Comparison of ENCODE assay signal across 19 cellular contexts in the genomic region with DNA sequence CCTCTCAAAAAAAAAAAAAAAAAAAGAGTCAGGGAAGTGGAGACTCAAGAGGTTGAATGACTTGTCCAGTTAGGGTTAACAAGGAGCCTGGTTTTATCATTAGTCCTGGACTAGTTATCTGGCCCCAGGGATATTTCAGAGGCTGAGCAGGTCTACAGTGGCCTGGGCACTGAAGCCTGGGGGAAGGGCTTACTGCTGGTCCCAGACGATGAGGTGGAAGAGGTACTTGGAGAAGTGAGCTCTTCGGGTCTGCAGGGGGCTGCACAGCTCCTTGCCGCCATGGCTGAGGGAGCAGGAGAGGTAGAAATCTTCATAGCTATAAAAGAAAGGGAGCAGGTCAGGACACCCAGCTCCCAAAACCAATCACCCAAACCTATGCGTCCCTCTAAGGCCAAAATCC. TPM values are rescaled to one million over a fixed set of nuclear protein-coding genes. Genes with fewer than 3 reads are reported as not detected.
DNase-seq lines count a peak whose midpoint lies in the region; ATAC-seq and TF ChIP-seq lines count a peak whose summit lies in the region.
"Had no signal": no experiment of that assay in that cellular context is flagged by ENCODE, and none has a peak within 500 bp of the region (broad histone marks: within the 10 kb centered on the region; RNA-seq: fewer than 3 reads in every experiment).

No MANE protein-coding gene starts in this region.

- H3K4me1 ChIP-seq in naive thymus-derived CD4-positive, alpha-beta T cell (ENCODE audit: control insufficient read depth in 2 of 2, insufficient read depth in 2 of 2, low read length in 2 of 2): peaks cover 11 to 14% of the 10 kb centered on the region in 2 donors

- no peak for ATAC-seq in CD4-positive, alpha-beta T cell (ENCODE audit: poor library complexity)
- no peak for ATAC-seq in naive thymus-derived CD4-positive, alpha-beta T cell
- no peak for ATAC-seq in GM19455 (IDR thresholded peaks at IDR 0.05; ENCODE audit: unreplicated experiment)
- no peak for ATAC-seq in GM19467 (IDR thresholded peaks at IDR 0.05; ENCODE audit: unreplicated experiment)
- ATAC-seq in GM21576 (IDR thresholded peaks at IDR 0.05; ENCODE audit: unreplicated experiment): no peak
- ATAC-seq: gastroesophageal sphincter, PC-3 had no signal

- DNase-seq in CD4-positive, alpha-beta T cell: no peak
- peak; percentile 66 for DNase-seq in ELF-1 (ENCODE audit: low read depth, low spot score)
- no peak for DNase-seq in naive thymus-derived CD4-positive, alpha-beta T cell
- DNase-seq: activated CD8-positive, alpha-beta memory T cell treated with anti-CD3 and anti-CD28 coated beads, Interleukin-2, amount 50 U/mL, for 4 hours; cerebellar nuclear complex; NCI-H1930; NCI-H524 treated with DMSO at 0.1 percent for 48 hours; occipital lobe; PC-3; sigmoid colon; stimulated activated CD8-positive, alpha-beta memory T cell treated with anti-CD3 and anti-CD28 coated beads, Interleukin-4, amount 100 ng/mL, for 48 hours had no signal

- peaks cover 38% of the 10 kb centered on the region for H3K4me1 Mint-ChIP-seq in CD4-positive, alpha-beta T cell (ENCODE audit: low read depth)
- H3K4me1 Mint-ChIP-seq in brain: peaks cover 63% of the 10 kb centered on the region
- H3K4me1 Mint-ChIP-seq in naive thymus-derived CD4-positive, alpha-beta T cell: peaks cover 7 to 31% (median 28%) of the 10 kb centered on the region in 7 donors

- H3K27me3 ChIP-seq in CD4-positive, alpha-beta T cell (ENCODE audit: control insufficient read depth, insufficient read depth, low read length): no peaks in the 10 kb centered on the region
- H3K27me3 ChIP-seq in naive thymus-derived CD4-positive, alpha-beta T cell (ENCODE audit: control insufficient read depth in 2 of 2, insufficient read depth in 2 of 2, low read length in 2 of 2): no peaks in the 10 kb centered on the region
- H3K27me3 ChIP-seq: BLaER1 treated with 17β-estradiol and CSF1 and Interleukin-3, amounts not matched to agents 10 nM and 100 nM; gastroesophageal sphincter; sigmoid colon; tibial nerve had no signal

- no peak overlapping the region for H3K27ac ChIP-seq in CD4-positive, alpha-beta T cell (ENCODE audit: low read depth, low read length)
- H3K27ac ChIP-seq in naive thymus-derived CD4-positive, alpha-beta T cell (ENCODE audit: low read depth, low read length): no peak overlapping the region
- H3K27ac ChIP-seq: gastroesophageal sphincter, sigmoid colon, SK-N-MC, tibial nerve had no signal

- CTCF ChIA-PET in CD4-positive, alpha-beta T cell (lab: Charles Lee): interaction anchor here (1.4 kb wide), 1 partner anchor 49 kb away, joined by 3 read pairs; no protein-coding TSS in a partner anchor
- CTCF ChIA-PET in naive thymus-derived CD4-positive, alpha-beta T cell (lab: Charles Lee): interaction anchor here (2.1 to 22.5 kb wide), 2 partner anchors 11 to 45 kb away, joined by 6 to 434 read pairs; a partner anchor contains a TSS

- POLR2A ChIA-PET in CD4-positive, alpha-beta T cell (lab: Charles Lee): interaction anchor here (3.2 kb wide), 1 partner anchor 40 kb away, joined by 28 read pairs; a partner anchor contains a TSS
- POLR2A ChIA-PET in naive thymus-derived CD4-positive, alpha-beta T cell (lab: Charles Lee): interaction anchor here (0.7 to 1.7 kb wide), 3 partner anchors 38 to 59 kb away, joined by 3 to 4 read pairs (median 3); no protein-coding TSS in a partner anchor

- H3K9me3 ChIP-seq in CD4-positive, alpha-beta T cell (ENCODE audit: control insufficient read depth, low read length): no peaks in the 10 kb centered on the region
- no peaks in the 10 kb centered on the region for H3K9me3 ChIP-seq in naive thymus-derived CD4-positive, alpha-beta T cell (ENCODE audit: control insufficient read depth in 2 of 3, low read length in 3 of 3)
- H3K9me3 ChIP-seq: BLaER1 treated with 17β-estradiol and CSF1 and Interleukin-3, amounts not matched to agents 10 nM and 100 nM; gastroesophageal sphincter; sigmoid colon; tibial nerve had no signal

- H3K4me3 ChIP-seq in naive thymus-derived CD4-positive, alpha-beta T cell (ENCODE audit: low read length): no peak overlapping the region
- H3K4me3 ChIP-seq: BLaER1 treated with 17β-estradiol and CSF1 and Interleukin-3, amounts not matched to agents 10 nM and 100 nM; gastroesophageal sphincter; sigmoid colon; SK-N-MC; tibial nerve had no signal

- TF ChIP-seq CTCF in CD4-positive, alpha-beta T cell (IDR thresholded peaks at IDR 0.05): no peak
- TF ChIP-seq CTCF in brain (conservative IDR thresholded peaks at IDR 0.05): no peak

- H3K27me3 Mint-ChIP-seq in CD4-positive, alpha-beta T cell: no peaks in the 10 kb centered on the region
- no peaks in the 10 kb centered on the region for H3K27me3 Mint-ChIP-seq in brain
- no peaks in the 10 kb centered on the region for H3K27me3 Mint-ChIP-seq in naive thymus-derived CD4-positive, alpha-beta T cell

- no peaks in the 10 kb centered on the region for H3K9me3 Mint-ChIP-seq in CD4-positive, alpha-beta T cell
- no peaks in the 10 kb centered on the region for H3K9me3 Mint-ChIP-seq in brain
- no peaks in the 10 kb centered on the region for H3K9me3 Mint-ChIP-seq in naive thymus-derived CD4-positive, alpha-beta T cell

- peaks cover 0 to 62% (median 0%) of the 10 kb centered on the region in 3 experiments for H3K36me3 ChIP-seq in naive thymus-derived CD4-positive, alpha-beta T cell (ENCODE audit: control insufficient read depth in 2 of 3, insufficient read depth in 3 of 3, low read length in 3 of 3)

- H3K27ac Mint-ChIP-seq in CD4-positive, alpha-beta T cell: peak overlapping the region; percentile 87
- H3K27ac Mint-ChIP-seq in brain: peak overlapping the region; percentile 95 to 98 (median 96)
- peak overlapping the region; percentile 37 to 85 (median 78) for H3K27ac Mint-ChIP-seq in naive thymus-derived CD4-positive, alpha-beta T cell

- intact Hi-C loops in CD4-positive, alpha-beta T cell (cut with DNase I, micrococcal nuclease): no loop called here
- intact Hi-C loops in naive thymus-derived CD4-positive, alpha-beta T cell (cut with micrococcal nuclease): no loop called here

- H3K36me3 Mint-ChIP-seq in CD4-positive, alpha-beta T cell (ENCODE audit: low read depth): peaks cover 60% of the 10 kb centered on the region
- peaks cover 63% of the 10 kb centered on the region for H3K36me3 Mint-ChIP-seq in brain
- peaks cover 4 to 31% (median 24%) of the 10 kb centered on the region in 5 donors for H3K36me3 Mint-ChIP-seq in naive thymus-derived CD4-positive, alpha-beta T cell

- no peak overlapping the region for H3K4me3 Mint-ChIP-seq in CD4-positive, alpha-beta T cell
- peak overlapping the region in 3 of 5 experiments; percentile 13 to 53 (median 53) for H3K4me3 Mint-ChIP-seq in brain
- no peak overlapping the region for H3K4me3 Mint-ChIP-seq in naive thymus-derived CD4-positive, alpha-beta T cell

RNA-seq across cellular contexts. Expression of a gene that starts 40.1 kb away (rescaled TPM):
- total RNA-seq in CD4-positive, alpha-beta T cell: 10 to 100 TPM; 25.5 to 27.1 TPM
- polyA plus RNA-seq in brain (ENCODE audit: insufficient read depth, low read depth, low replicate concordance): 15.6 TPM
- 10 to 100 TPM; 26.8 to 41.9 (median 32.5) TPM for total RNA-seq in naive thymus-derived CD4-positive, alpha-beta T cell
- 1 to 10 TPM; 2.7 to 4.2 TPM for polyA plus RNA-seq in naive thymus-derived CD4-positive, alpha-beta T cell

RNA-seq across cellular contexts. Expression of a gene that starts 42.9 kb away (rescaled TPM):
- 100 to 1,000 TPM; 171 to 179 TPM for total RNA-seq in CD4-positive, alpha-beta T cell
- polyA plus RNA-seq in brain (ENCODE audit: insufficient read depth, low read depth, low replicate concordance): 11.4 TPM
- total RNA-seq in naive thymus-derived CD4-positive, alpha-beta T cell: 100 to 1,000 TPM in 2 of 5 experiments, 10 to 100 TPM in 3; 69.5 to 175 (median 73.0) TPM
- 10 to 100 TPM; 14.1 to 19.3 TPM for polyA plus RNA-seq in naive thymus-derived CD4-positive, alpha-beta T cell

Comparison
In these comparisons a context has a peak if more than half of its experiments do, and no peak if none do; other contexts are left out.
1. H3K4me3 Mint-ChIP-seq: peak in brain (3 of 5); none in CD4-positive, alpha-beta T cell (single experiment) and naive thymus-derived CD4-positive, alpha-beta T cell (0 of 10).
2. Peak in every context shown above with its lines, with median percentiles within 50 percentile points of each other: H3K27ac Mint-ChIP-seq.